Comparison of ENCODE assay signal across 1 cellular context in the genomic region with DNA sequence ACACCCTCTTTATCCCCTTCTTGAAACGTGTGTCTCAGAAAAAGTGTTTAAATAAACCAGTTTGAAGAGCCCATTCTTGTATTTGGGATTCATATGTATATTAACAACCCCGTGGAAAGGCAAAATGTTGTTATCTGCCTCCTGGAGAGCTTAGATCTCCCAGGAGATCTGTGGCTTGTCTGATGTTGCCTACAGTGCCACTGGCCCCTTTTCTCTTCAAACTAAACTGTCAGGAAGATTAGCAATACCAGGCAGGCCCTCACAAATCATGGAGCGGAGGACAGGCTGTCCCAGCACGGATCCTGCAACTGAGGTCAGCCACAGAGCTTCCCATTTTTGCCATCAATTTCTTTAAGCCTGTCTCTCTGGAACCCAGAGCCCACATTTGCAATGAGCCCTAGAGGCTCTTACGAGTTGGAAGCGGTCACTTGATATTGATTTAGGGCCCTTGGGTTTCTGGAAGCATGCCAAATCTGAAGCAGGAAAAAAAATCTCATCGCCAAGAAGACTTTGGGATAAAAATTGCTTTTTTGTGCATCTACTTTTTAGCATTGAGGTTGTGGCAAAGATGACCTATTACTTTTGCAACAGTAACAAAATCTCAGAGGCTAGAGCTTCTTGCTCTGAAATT.
TF ChIP-seq lines count a peak whose summit lies in the region.

No MANE protein-coding gene starts in this region.

TF ChIP-seq in GM23338, 12 proteins besides CTCF, POLR2A, EP300 and RAD21 (continued from another document):
- no peak for TF ChIP-seq ZNF462 (CRISPR knock-in tag; IDR thresholded peaks at IDR 0.05)
- TF ChIP-seq ZNF331 (CRISPR knock-in tag; IDR thresholded peaks at IDR 0.05; ENCODE audit: low read depth), result no peak
- TF ChIP-seq NANOG (IDR thresholded peaks at IDR 0.05; ENCODE audit: borderline replicate concordance), result no peak
- TF ChIP-seq CREB1 (CRISPR knock-in tag; IDR thresholded peaks at IDR 0.05; ENCODE audit: low read depth), result no peak
- TF ChIP-seq ETS1 (IDR thresholded peaks at IDR 0.05), result no peak
